ENCODE assay signal across 22 cellular contexts in genomic region chr15:80323285-80323684, GRCh38.
DNase-seq lines count a peak whose midpoint lies in the region; ATAC-seq and TF ChIP-seq lines count a peak whose summit lies in the region.
"Had no signal": no experiment of that assay in that cellular context is flagged by ENCODE, and none has a peak within 500 bp of the region (broad histone marks: within the 10 kb centered on the region; RNA-seq: fewer than 3 reads in every experiment).

No MANE protein-coding gene starts in this region.

- H4K20me1 ChIP-seq in neural progenitor cell (ENCODE audit: low read depth): no peaks in the 10 kb centered on the region

- no peak overlapping the region for H3K27ac Mint-ChIP-seq in neural progenitor cell
- no peak overlapping the region for H3K27ac Mint-ChIP-seq in T-helper 2 cell treated with Interferon-gamma antibody and Interleukin-4, amounts not matched to agents 5 μg/mL and 100 μg/mL, for 36 hours
- H3K27ac Mint-ChIP-seq: activated CD4-positive, alpha-beta memory T cell treated with anti-CD3 and anti-CD28 coated beads for 36 hours; activated naive CD4-positive, alpha-beta T cell treated with anti-CD3 and anti-CD28 coated beads, Interleukin-2, amount 50 U/mL, for 24 hours; B cell; GM23338; T-cell had no signal

- H3K27me3 ChIP-seq in BE2C: 0 out of 2 replicates have a peak, but pooled peaks cover 7% of the 10 kb centered on the region
- H3K27me3 ChIP-seq in neural progenitor cell: no peaks in the 10 kb centered on the region

- H3K4me1 ChIP-seq in BE2C: no peaks in the 10 kb centered on the region
- H3K4me1 ChIP-seq in neural progenitor cell: no peaks in the 10 kb centered on the region

- no peaks in the 10 kb centered on the region for H3K9me3 Mint-ChIP-seq in neural progenitor cell
- H3K9me3 Mint-ChIP-seq in T-helper 2 cell treated with Interferon-gamma antibody and Interleukin-4, amounts not matched to agents 5 μg/mL and 100 μg/mL, for 36 hours: no peaks in the 10 kb centered on the region
- H3K9me3 Mint-ChIP-seq: activated CD4-positive, alpha-beta memory T cell treated with anti-CD3 and anti-CD28 coated beads for 36 hours; activated T-cell treated with anti-CD3 and anti-CD28 coated beads, Interleukin-2, amount 50 U/mL, for 4 hours had no signal

- H3K27ac ChIP-seq in neural progenitor cell: no peak overlapping the region

- H2AFZ ChIP-seq in neural progenitor cell (replicated peaks): no peak overlapping the region
- H2AFZ ChIP-seq: GM23338 had no signal

- H3K4me3 ChIP-seq in BE2C (ENCODE audit: low read depth, low read length) (no peak overlapping the region), choroid plexus epithelial cell (ENCODE audit: low read depth, low read length) (no peak overlapping the region), neural progenitor cell (no peak overlapping the region)
- H3K4me3 ChIP-seq: GM23338 had no signal

- H3K36me3 Mint-ChIP-seq in neural progenitor cell: no peaks in the 10 kb centered on the region
- H3K36me3 Mint-ChIP-seq in T-helper 2 cell treated with Interferon-gamma antibody and Interleukin-4, amounts not matched to agents 5 μg/mL and 100 μg/mL, for 36 hours (ENCODE audit: low read depth): no peaks in the 10 kb centered on the region
- H3K36me3 Mint-ChIP-seq: activated CD4-positive, alpha-beta memory T cell treated with anti-CD3 and anti-CD28 coated beads for 36 hours; T-cell had no signal

- no peak overlapping the region for H3K4me3 Mint-ChIP-seq in neural progenitor cell
- no peak overlapping the region for H3K4me3 Mint-ChIP-seq in T-helper 2 cell treated with Interferon-gamma antibody and Interleukin-4, amounts not matched to agents 5 μg/mL and 100 μg/mL, for 36 hours
- H3K4me3 Mint-ChIP-seq: activated CD4-positive, alpha-beta memory T cell treated with anti-CD3 and anti-CD28 coated beads for 36 hours; activated naive CD4-positive, alpha-beta T cell treated with anti-CD3 and anti-CD28 coated beads, Interleukin-2, amount 50 U/mL, for 24 hours; activated T-cell treated with anti-CD3 and anti-CD28 coated beads, Interleukin-2, amount 50 U/mL, for 4 hours; B cell; GM23338; T-cell had no signal

- TF ChIP-seq CTCF in BE2C (IDR thresholded peaks at IDR 0.05; ENCODE audit: low read depth, low read length): peak; percentile 23; the same call in 1 of the 2 replicates
- peak; percentile 28 for TF ChIP-seq CTCF in choroid plexus epithelial cell (conservative IDR thresholded peaks at IDR 0.05; ENCODE audit: low read depth, low read length)
- peak; percentile 40 for TF ChIP-seq CTCF in neural progenitor cell (IDR thresholded peaks at IDR 0.05)

- DNase-seq in BE2C: no peak
- peak; percentile 26 for DNase-seq in HT-29 (ENCODE audit: low spot score)
- DNase-seq in choroid plexus epithelial cell (ENCODE audit: low read depth): no peak
- no peak for DNase-seq in neural progenitor cell (ENCODE audit: low spot score)
- no peak for DNase-seq in NCI-H1694 (lab: John Stamatoyannopoulos, UW)
- no peak for DNase-seq in T-helper 2 cell treated with Interferon-gamma antibody and Interleukin-4, amounts not matched to agents 5 μg/mL and 100 μg/mL, for 36 hours (ENCODE audit: low spot score)
- DNase-seq: activated CD4-positive, alpha-beta memory T cell treated with anti-CD3 and anti-CD28 coated beads for 36 hours; activated T-cell treated with anti-CD3 and anti-CD28 coated beads, Interleukin-2, amount 50 U/mL, for 4 hours; DMS153; effector CD4-positive, alpha-beta T cell; Kasumi-1; midbrain; NCI-H1417; NK-92 treated with Interleukin-12 subunit alpha and Interleukin-12 subunit beta, amount 100 ng/mL, for 24 hours; substantia nigra; T-cell; WERI-Rb-1 had no signal

- ATAC-seq in HG02852 (IDR thresholded peaks at IDR 0.05; ENCODE audit: unreplicated experiment): no peak
- ATAC-seq: activated T-cell treated with anti-CD3 and anti-CD28 coated beads, Interleukin-2, amount 50 U/mL, for 4 hours; GM23338; sciatic nerve; T-cell had no signal

- H3K4me1 Mint-ChIP-seq in neural progenitor cell: no peaks in the 10 kb centered on the region
- H3K4me1 Mint-ChIP-seq in T-helper 2 cell treated with Interferon-gamma antibody and Interleukin-4, amounts not matched to agents 5 μg/mL and 100 μg/mL, for 36 hours (ENCODE audit: low read depth): no peaks in the 10 kb centered on the region
- H3K4me1 Mint-ChIP-seq: activated naive CD4-positive, alpha-beta T cell treated with anti-CD3 and anti-CD28 coated beads, Interleukin-2, amount 50 U/mL, for 24 hours; B cell; GM23338; T-cell had no signal

- H3K27me3 Mint-ChIP-seq in neural progenitor cell (ENCODE audit: insufficient read depth, low read depth): peaks cover 2% of the 10 kb centered on the region
- H3K27me3 Mint-ChIP-seq in T-helper 2 cell treated with Interferon-gamma antibody and Interleukin-4, amounts not matched to agents 5 μg/mL and 100 μg/mL, for 36 hours (ENCODE audit: low read depth): peaks cover 2% of the 10 kb centered on the region

- H3F3A ChIP-seq in neural progenitor cell (ENCODE audit: low read depth): no peaks in the 10 kb centered on the region

- H3K4me2 ChIP-seq in neural progenitor cell: no peak overlapping the region
- H3K4me2 ChIP-seq: GM23338 had no signal

- H3K79me2 ChIP-seq in neural progenitor cell (ENCODE audit: low read depth): no peaks in the 10 kb centered on the region

- H3K9me3 ChIP-seq in BE2C (no peaks in the 10 kb centered on the region), neural progenitor cell (ENCODE audit: low read depth) (peaks cover 9% of the 10 kb centered on the region)

- H3K9ac ChIP-seq in neural progenitor cell: no peak overlapping the region

- H3K36me3 ChIP-seq in BE2C (no peaks in the 10 kb centered on the region), neural progenitor cell (peaks cover 4% of the 10 kb centered on the region)
- H3K36me3 ChIP-seq: WERI-Rb-1 had no signal
